ENCODE assay signal across 9 cellular contexts in the genomic region with DNA sequence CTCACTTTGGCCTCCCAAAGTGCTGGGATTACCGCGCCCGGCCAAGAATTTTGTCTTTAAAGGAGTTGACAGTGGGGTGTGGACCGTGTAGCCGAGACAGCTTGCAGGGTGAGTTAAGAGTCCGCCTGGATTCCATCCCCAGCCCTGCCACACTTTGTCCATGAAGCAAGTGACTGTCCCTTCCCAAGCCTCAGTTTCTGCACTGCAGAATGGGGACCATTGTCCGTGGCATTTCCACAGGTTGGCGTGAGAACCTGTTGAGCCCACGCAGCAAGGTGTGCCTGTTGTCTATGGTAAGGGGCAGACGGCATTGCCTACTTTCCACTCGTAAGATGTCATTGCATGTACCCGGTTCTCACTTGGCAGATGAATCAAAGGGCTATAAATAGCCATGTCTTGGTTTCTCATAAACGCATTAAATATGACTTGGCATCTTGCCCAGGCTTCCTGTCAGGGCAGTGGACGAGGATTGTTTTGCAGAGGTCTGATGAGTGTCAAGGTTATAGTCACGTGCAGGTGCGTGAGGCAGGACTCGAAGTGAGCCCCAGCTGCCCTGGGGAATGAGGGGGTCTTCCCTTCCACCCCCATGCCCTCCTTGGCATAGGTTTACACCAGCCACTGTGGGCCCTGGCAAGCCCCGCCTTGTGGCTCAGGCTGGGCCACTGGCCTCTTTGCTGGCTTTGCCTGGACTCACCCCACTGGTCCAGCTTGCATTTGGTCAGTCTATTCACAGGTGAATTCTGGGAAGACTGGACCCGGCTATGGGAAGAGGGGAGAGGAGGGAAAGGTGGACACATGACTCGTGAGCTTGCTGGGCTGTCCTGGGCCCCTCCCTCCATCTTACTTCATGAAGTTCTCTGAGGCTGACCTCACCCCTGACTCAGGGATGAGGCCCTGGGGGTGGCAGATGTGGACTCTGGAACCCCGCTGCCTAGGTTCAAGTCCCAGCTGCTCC. TPM values are rescaled to one million over a fixed set of nuclear protein-coding genes. Genes with fewer than 3 reads are reported as not detected.
DNase-seq lines count a peak whose midpoint lies in the region; ATAC-seq and TF ChIP-seq lines count a peak whose summit lies in the region.
"Had no signal": no experiment of that assay in that cellular context is flagged by ENCODE, and none has a peak within 500 bp of the region (broad histone marks: within the 10 kb centered on the region; RNA-seq: fewer than 3 reads in every experiment).

No MANE protein-coding gene starts in this region.

- no peak for TF ChIP-seq CTCF in Loucy (conservative IDR thresholded peaks at IDR 0.05; ENCODE audit: low read length)

- peak overlapping the region; percentile 99 for H3K27ac Mint-ChIP-seq in activated naive CD4-positive, alpha-beta T cell treated with anti-CD3 and anti-CD28 coated beads, Interleukin-2, amount 50 U/mL, for 24 hours

- no peaks in the 10 kb centered on the region for H3K9me2 ChIP-seq in Loucy (replicated peaks; ENCODE audit: low read depth, low read length)

- no peaks in the 10 kb centered on the region for H3K27me3 ChIP-seq in Loucy (ENCODE audit: insufficient read depth, low read length, poor library complexity, severe bottlenecking)
- H3K27me3 ChIP-seq in right cardiac atrium (ENCODE audit: control insufficient read depth, insufficient read depth) = no peaks in the 10 kb centered on the region

- H3K4me1 ChIP-seq in Loucy (ENCODE audit: insufficient read depth, low read length, poor library complexity, severe bottlenecking) (peaks cover 29% of the 10 kb centered on the region), right cardiac atrium (ENCODE audit: control insufficient read depth, insufficient read depth, low read length) (peaks cover 12% of the 10 kb centered on the region)

- WGBS in right cardiac atrium = 16% methylated on average over 21 of the region's 21 CpGs

- no peaks in the 10 kb centered on the region for H3K9me3 ChIP-seq in Loucy (ENCODE audit: insufficient read depth, low read depth, low read length)
- no peaks in the 10 kb centered on the region for H3K9me3 ChIP-seq in right cardiac atrium (ENCODE audit: control insufficient read depth, low read length)

- peak overlapping the region; percentile 83 for H3K27ac ChIP-seq in right cardiac atrium (ENCODE audit: low read length)

- H3K9ac ChIP-seq in Loucy (ENCODE audit: low read depth, low read length, poor library complexity, severe bottlenecking) = peak overlapping the region; percentile 23

- no peaks in the 10 kb centered on the region for H3K36me3 ChIP-seq in Loucy (ENCODE audit: insufficient read depth, low read length)

- H3K79me2 ChIP-seq in Loucy (ENCODE audit: insufficient read depth, low read length) = no peaks in the 10 kb centered on the region

- H3K4me3 ChIP-seq in Loucy (ENCODE audit: low read length, poor library complexity, severe bottlenecking) = peak overlapping the region; percentile 66
- no peak overlapping the region for H3K4me3 ChIP-seq in right cardiac atrium (ENCODE audit: low read length)

- peak overlapping the region; percentile 70 for H3K4me3 Mint-ChIP-seq in activated naive CD4-positive, alpha-beta T cell treated with anti-CD3 and anti-CD28 coated beads, Interleukin-2, amount 50 U/mL, for 24 hours

- intact Hi-C loops in right cardiac atrium (cut with DNase I) = no loop called here

- H3K36me3 Mint-ChIP-seq in activated naive CD4-positive, alpha-beta T cell treated with anti-CD3 and anti-CD28 coated beads, Interleukin-2, amount 50 U/mL, for 24 hours = no peaks in the 10 kb centered on the region

- ATAC-seq in GM19438 (IDR thresholded peaks at IDR 0.05; ENCODE audit: low read depth, unreplicated experiment) = peak; percentile 48
- ATAC-seq in right cardiac atrium = peak; percentile 54 to 72

- no peaks in the 10 kb centered on the region for H3K27me3 Mint-ChIP-seq in activated naive CD4-positive, alpha-beta T cell treated with anti-CD3 and anti-CD28 coated beads, Interleukin-2, amount 50 U/mL, for 24 hours

- no peaks in the 10 kb centered on the region for H3K9me3 Mint-ChIP-seq in activated naive CD4-positive, alpha-beta T cell treated with anti-CD3 and anti-CD28 coated beads, Interleukin-2, amount 50 U/mL, for 24 hours

- H4K20me1 ChIP-seq in Loucy (ENCODE audit: insufficient read depth, low read length, poor library complexity, severe bottlenecking) = no peaks in the 10 kb centered on the region

- peaks cover 71% of the 10 kb centered on the region for H3K4me1 Mint-ChIP-seq in activated naive CD4-positive, alpha-beta T cell treated with anti-CD3 and anti-CD28 coated beads, Interleukin-2, amount 50 U/mL, for 24 hours

- H3F3A ChIP-seq in Loucy (ENCODE audit: low read depth) = peaks cover 3% of the 10 kb centered on the region; the same call in 1 of the 2 replicates

- H3K4me2 ChIP-seq in Loucy (ENCODE audit: low read depth, low read length, poor library complexity, severe bottlenecking) = peak overlapping the region; percentile 83

- DNase-seq in AML-193 (lab: John Stamatoyannopoulos, UW) (peak; percentile 44 to 49), SK-N-DZ (ENCODE audit: low spot score) (peak; percentile 3), right cardiac atrium (peak; percentile 27 to 67 (median 67)), occipital lobe (lab: John Stamatoyannopoulos, UW) (no peak)
- peak; percentile 87 for DNase-seq in stimulated activated CD4-positive, alpha-beta T cell treated with anti-CD3 and anti-CD28 coated beads, Interleukin-4, amount 100 ng/mL, for 24 hours

- H2AFZ ChIP-seq in Loucy (ENCODE audit: low read length) = no peak overlapping the region

RNA-seq across cellular contexts. Expression of gene FAM187B, which starts 14.6 kb away (rescaled TPM):
- polyA plus RNA-seq in SK-N-DZ (2014; cell fraction: cytosol; rRNA removed) = not detected in 2 replicates
- not detected in 2 replicates for polyA plus RNA-seq in SK-N-DZ (2014; cell fraction: nucleus; rRNA removed)
- total RNA-seq in right cardiac atrium (not detected), occipital lobe (not detected)
- not detected for polyA plus RNA-seq in right cardiac atrium
- total RNA-seq: temporal lobe had no signal

RNA-seq across cellular contexts. Expression of gene LSR, which starts 34.8 kb away (rescaled TPM):
- polyA plus RNA-seq in SK-N-DZ (2014; cell fraction: cytosol; rRNA removed) = 1.1 and 1.5 TPM in 2 replicates
- polyA plus RNA-seq in SK-N-DZ (2014; cell fraction: nucleus; rRNA removed) = 0.12 and 0.30 TPM in 2 replicates
- total RNA-seq in right cardiac atrium (1 to 10 TPM; 4.6 to 8.9 (median 4.8) TPM), occipital lobe (3.1 TPM)
- polyA plus RNA-seq in right cardiac atrium = 5.0 TPM

RNA-seq across cellular contexts. Expression of gene USF2, which starts 54.8 kb away (rescaled TPM):
- 66.8 and 68.2 TPM in 2 replicates for polyA plus RNA-seq in SK-N-DZ (2014; cell fraction: cytosol; rRNA removed)
- 86.7 and 114 TPM in 2 replicates for polyA plus RNA-seq in SK-N-DZ (2014; cell fraction: nucleus; rRNA removed)
- total RNA-seq in right cardiac atrium (100 to 1,000 TPM; 182 to 270 (median 239) TPM), occipital lobe (36.0 TPM)
- 332 TPM for polyA plus RNA-seq in right cardiac atrium

RNA-seq across cellular contexts. Expression of gene FXYD5, which starts 59.4 kb away (rescaled TPM):
- not detected in 2 replicates for polyA plus RNA-seq in SK-N-DZ (2014; cell fraction: cytosol; rRNA removed)
- polyA plus RNA-seq in SK-N-DZ (2014; cell fraction: nucleus; rRNA removed) = not detected in 2 replicates
- total RNA-seq in right cardiac atrium (10 to 100 TPM; 22.5 to 46.3 (median 31.0) TPM), occipital lobe (not detected)
- 31.8 TPM for polyA plus RNA-seq in right cardiac atrium
